Comparison of ENCODE assay signal across 8 cellular contexts in the genomic region with DNA sequence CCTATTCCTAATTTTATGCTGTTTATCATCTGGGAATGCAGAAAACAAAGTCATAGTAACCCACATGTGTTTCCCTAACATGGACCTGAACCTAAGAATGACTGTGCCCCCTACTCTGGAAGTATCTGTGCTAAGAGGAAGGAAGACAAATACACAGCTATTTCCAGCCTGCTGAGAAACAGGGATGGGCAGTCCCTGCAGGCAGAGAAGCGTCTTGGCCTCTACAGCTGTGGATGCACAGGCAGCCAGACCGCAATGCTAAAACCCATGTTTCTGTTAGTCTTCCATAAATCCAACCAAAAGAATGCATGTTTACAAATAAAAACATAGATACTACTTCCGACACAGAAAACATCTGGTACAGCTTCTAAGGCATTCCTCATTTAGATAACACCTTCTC. TPM values are rescaled to one million over a fixed set of nuclear protein-coding genes. Genes with fewer than 3 reads are reported as not detected.
A peak's percentile ranks its signal among the peaks of the same experiment; 100 is the strongest.
DNase-seq lines count a peak whose midpoint lies in the region; ATAC-seq, FAIRE-seq and TF ChIP-seq lines count a peak whose summit lies in the region.

No MANE protein-coding gene starts in this region.

- H3K4me1 ChIP-seq in right cardiac atrium (ENCODE audit: control insufficient read depth, insufficient read depth, low read length) (peaks cover 4% of the 10 kb centered on the region), spleen (peaks cover 5 to 71% (median 22%) of the 10 kb centered on the region in 6 donors)

- H3K27me3 ChIP-seq in right cardiac atrium (ENCODE audit: control insufficient read depth, insufficient read depth) (no peaks in the 10 kb centered on the region), spleen (replicated peaks in 1 of 7) (no peaks in the 10 kb centered on the region)

- H3K4me3 ChIP-seq in right cardiac atrium (ENCODE audit: low read length) (peak overlapping the region; percentile 3), spleen (peak overlapping the region in 1 of 8 donors; percentile 7)

- intact Hi-C loops in right cardiac atrium (cut with DNase I) (loop anchor here in 1 of 4 donors (5.0 kb wide), 1 partner anchor 56 kb away; a partner anchor contains a TSS), spleen (cut with DNase I; ENCODE audit: low total_unique reads) (no loop called here)

- H3K27ac ChIP-seq in right cardiac atrium (ENCODE audit: low read length) (peak overlapping the region; percentile 81), spleen (peak overlapping the region; percentile 23 to 76 (median 62))

- H3K27me3 Mint-ChIP-seq in activated naive CD8-positive, alpha-beta T cell treated with anti-CD3 and anti-CD28 coated beads for 36 hours = no peaks in the 10 kb centered on the region

- H3K27ac Mint-ChIP-seq in activated naive CD8-positive, alpha-beta T cell treated with anti-CD3 and anti-CD28 coated beads for 36 hours = peak overlapping the region; percentile 98

- peaks cover 30% of the 10 kb centered on the region for H3K36me3 Mint-ChIP-seq in activated naive CD8-positive, alpha-beta T cell treated with anti-CD3 and anti-CD28 coated beads for 36 hours

- 28% methylated on average over 3 of the region's 3 CpGs for WGBS in right cardiac atrium
- WGBS in spleen, 5 donors = 68 to 83% (median 71%) methylated on average over 3 of the region's 3 CpGs

- DNase-seq in GM19239 (ENCODE audit: insufficient read length, low spot score) = no peak
- DNase-seq in activated naive CD8-positive, alpha-beta T cell treated with anti-CD3 and anti-CD28 coated beads for 36 hours = no peak
- peak in 1 of 3 donors; percentile 54 for DNase-seq in right cardiac atrium
- DNase-seq in spleen = no peak
- DNase-seq in NCI-H1694 treated with DMSO at 0.1 percent for 48 hours (lab: John Stamatoyannopoulos, UW) = no peak
- no peak for DNase-seq in KG1 (lab: John Stamatoyannopoulos, UW)
- DNase-seq in GM10248 (ENCODE audit: extremely low spot score) = no peak

- CTCF ChIA-PET in GM10248 (lab: Yijun Ruan, JAX) = interaction anchor here (0.9 to 2.0 kb wide), 6 partner anchors 13 to 149 kb away, joined by 3 to 6 read pairs (median 4); no protein-coding TSS in a partner anchor

- H3K4me1 Mint-ChIP-seq in activated naive CD8-positive, alpha-beta T cell treated with anti-CD3 and anti-CD28 coated beads for 36 hours = peaks cover 66% of the 10 kb centered on the region

- H3K36me3 ChIP-seq in spleen = no peaks in the 10 kb centered on the region

- H3K9me3 ChIP-seq in right cardiac atrium (ENCODE audit: control insufficient read depth, low read length) (no peaks in the 10 kb centered on the region), spleen (no peaks in the 10 kb centered on the region)

- POLR2A ChIA-PET in GM10248 (lab: Yijun Ruan, JAX) = interaction anchor here (1.2 kb wide), 1 partner anchor 56 kb away, joined by 3 read pairs; a partner anchor contains a TSS

- H3K9me3 Mint-ChIP-seq in activated naive CD8-positive, alpha-beta T cell treated with anti-CD3 and anti-CD28 coated beads for 36 hours = no peaks in the 10 kb centered on the region

- TF ChIP-seq CTCF in spleen (IDR thresholded peaks at IDR 0.05 in 8 of 11, conservative IDR thresholded peaks at IDR 0.05 in 3 of 11) = no peak
- TF ChIP-seq CTCF in GM10248 (IDR thresholded peaks at IDR 0.05; ENCODE audit: control extremely low read depth, extremely low read depth, low read depth, missing control alignments) = no peak

- peak overlapping the region; percentile 61 for H3K4me3 Mint-ChIP-seq in activated naive CD8-positive, alpha-beta T cell treated with anti-CD3 and anti-CD28 coated beads for 36 hours

- peak; percentile 73 to 79 for ATAC-seq in right cardiac atrium
- no peak for ATAC-seq in GM19397 (IDR thresholded peaks at IDR 0.05; ENCODE audit: unreplicated experiment)

- TF ChIP-seq POLR2A in spleen (IDR thresholded peaks at IDR 0.05) = no peak

- peak; percentile 73 for FAIRE-seq in GM19239 (lab: Jason Lieb, UNC)

RNA-seq across cellular contexts. Expression of a gene that starts 56.1 kb away (rescaled TPM):
- 10 to 100 TPM; 21.6 to 24.4 TPM for total RNA-seq in activated naive CD8-positive, alpha-beta T cell treated with anti-CD3 and anti-CD28 coated beads for 36 hours
- total RNA-seq in right cardiac atrium (10 to 100 TPM; 11.1 to 17.2 (median 14.3) TPM), spleen (10 to 100 TPM; 19.2 to 43.7 (median 22.1) TPM)
- polyA plus RNA-seq in right cardiac atrium (4.2 TPM), spleen (1 to 10 TPM; 2.2 to 4.7 (median 2.3) TPM)
